In the genomic region with DNA sequence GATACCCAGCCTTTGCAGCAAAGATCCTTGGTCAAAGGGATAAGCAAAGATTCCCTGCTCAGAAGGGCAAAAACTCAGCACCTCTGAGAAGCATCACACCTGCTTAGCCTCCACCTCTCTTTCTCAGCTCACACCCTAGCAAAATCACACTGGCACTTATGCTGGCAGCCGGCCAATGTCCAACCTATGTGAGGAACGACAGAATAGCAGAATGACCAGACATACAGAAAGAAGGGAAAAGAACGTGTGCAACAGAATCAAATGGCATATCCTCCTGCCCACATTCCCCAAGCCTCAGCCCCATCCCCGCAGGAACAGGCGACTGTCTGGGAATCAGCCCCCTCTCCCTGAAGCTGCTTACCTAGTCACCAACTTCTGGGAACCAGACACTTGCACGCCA, we compare ENCODE assay signal across 21 cellular contexts. TPM values are rescaled to one million over a fixed set of nuclear protein-coding genes. Genes with fewer than 3 reads are reported as not detected.
DNase-seq lines count a peak whose midpoint lies in the region; ATAC-seq and TF ChIP-seq lines count a peak whose summit lies in the region.
"Had no signal": no experiment of that assay in that cellular context is flagged by ENCODE, and none has a peak within 500 bp of the region (broad histone marks: within the 10 kb centered on the region; RNA-seq: fewer than 3 reads in every experiment).

No MANE protein-coding gene starts in this region.

- POLR2A ChIA-PET in activated CD8-positive, alpha-beta T cell treated with anti-CD3 and anti-CD28 coated beads, Interleukin-2, amount 10 ng/mL, durations not matched to agents 7 days and 5 days (lab: Charles Lee): interaction anchor here (0.7 kb wide), 1 partner anchor 52 kb away, joined by 3 read pairs; no protein-coding TSS in a partner anchor
- POLR2A ChIA-PET in activated CD8-positive, alpha-beta T cell treated with anti-CD3 and anti-CD28 coated beads for 36 hours (lab: Charles Lee): interaction anchor here (1.2 to 1.3 kb wide), 2 partner anchors 13 to 251 kb away, joined by 3 to 4 read pairs; partner anchors contain the start of gene DDX20

- no peaks in the 10 kb centered on the region for H3K79me2 ChIP-seq in OCI-LY1 (ENCODE audit: insufficient read depth, low read length)

- no peaks in the 10 kb centered on the region for H3K36me3 Mint-ChIP-seq in activated CD8-positive, alpha-beta T cell treated with anti-CD3 and anti-CD28 coated beads, Interleukin-2, amount 10 ng/mL, durations not matched to agents 7 days and 5 days (ENCODE audit: low read depth)
- H3K36me3 Mint-ChIP-seq in activated CD8-positive, alpha-beta T cell treated with anti-CD3 and anti-CD28 coated beads for 36 hours (ENCODE audit: low read depth): no peaks in the 10 kb centered on the region
- H3K36me3 Mint-ChIP-seq in stimulated activated effector memory CD8-positive, alpha-beta T cell treated with anti-CD3 and anti-CD28 coated beads, Interleukin-12 subunit alpha, Interleukin-12 subunit beta, amount 100 ng/mL, for 72 hours: no peaks in the 10 kb centered on the region
- H3K36me3 Mint-ChIP-seq: activated naive CD4-positive, alpha-beta T cell treated with anti-CD3 and anti-CD28 coated beads, Interleukin-2, amount 50 U/mL, for 72 hours; immature natural killer cell; neural progenitor cell had no signal

- 0 out of 2 replicates have a peak, but pooled peaks cover 5% of the 10 kb centered on the region for H3F3A ChIP-seq in OCI-LY1 (ENCODE audit: insufficient read depth, low read length)

- H3K4me1 Mint-ChIP-seq in activated CD8-positive, alpha-beta T cell treated with anti-CD3 and anti-CD28 coated beads, Interleukin-2, amount 10 ng/mL, durations not matched to agents 7 days and 5 days (ENCODE audit: low read depth): peaks cover 64% of the 10 kb centered on the region
- peaks cover 52% of the 10 kb centered on the region for H3K4me1 Mint-ChIP-seq in activated CD8-positive, alpha-beta T cell treated with anti-CD3 and anti-CD28 coated beads for 36 hours (ENCODE audit: low read depth)
- peaks cover 36% of the 10 kb centered on the region for H3K4me1 Mint-ChIP-seq in stimulated activated effector memory CD8-positive, alpha-beta T cell treated with anti-CD3 and anti-CD28 coated beads, Interleukin-12 subunit alpha, Interleukin-12 subunit beta, amount 100 ng/mL, for 72 hours

- H4K20me1 ChIP-seq in OCI-LY1 (ENCODE audit: insufficient read depth, low read length): no peaks in the 10 kb centered on the region

- H3K9me2 ChIP-seq in OCI-LY1 (ENCODE audit: low read depth, low read length): no peaks in the 10 kb centered on the region

- no peak for DNase-seq in activated CD8-positive, alpha-beta T cell treated with anti-CD3 and anti-CD28 coated beads, Interleukin-2, amount 10 ng/mL, durations not matched to agents 7 days and 5 days
- DNase-seq in activated CD8-positive, alpha-beta T cell treated with anti-CD3 and anti-CD28 coated beads for 36 hours: no peak
- DNase-seq in stimulated activated effector memory CD8-positive, alpha-beta T cell treated with anti-CD3 and anti-CD28 coated beads, Interleukin-12 subunit alpha, Interleukin-12 subunit beta, amount 100 ng/mL, for 72 hours (ENCODE audit: low spot score in 2 of 2): no peak
- no peak for DNase-seq in effector CD4-positive, alpha-beta T cell
- no peak for DNase-seq in stimulated activated CD4-positive, alpha-beta T cell treated with anti-CD3 and anti-CD28 coated beads, Interleukin-1b, Interleukin-23, amount 100 ng/mL, for 48 hours
- DNase-seq in iPS-NIHi11 (ENCODE audit: low spot score): no peak
- DNase-seq: activated CD4-positive, alpha-beta T cell treated with anti-CD3 and anti-CD28 coated beads, Interleukin-2, amount 50 U/mL, for 48 hours; activated T-cell treated with anti-CD3 and anti-CD28 coated beads, Interleukin-2, amount 50 U/mL, for 24 hours; immature natural killer cell; NCI-H1930; NCI-H510A; retina; stimulated activated naive CD8-positive, alpha-beta T cell treated with anti-CD3 and anti-CD28 coated beads, Interleukin-15, amount 100 ng/mL, for 72 hours had no signal

- H3K4me1 ChIP-seq in OCI-LY1 (ENCODE audit: insufficient read depth, low read length, severe bottlenecking) (peaks cover 60% of the 10 kb centered on the region), duodenal mucosa (ENCODE audit: control insufficient read depth in 1 of 2, insufficient read depth in 2 of 2, low read length in 2 of 2) (peaks cover 18 to 30% of the 10 kb centered on the region in 2 donors)

- no peak overlapping the region for H3K4me3 Mint-ChIP-seq in activated CD8-positive, alpha-beta T cell treated with anti-CD3 and anti-CD28 coated beads, Interleukin-2, amount 10 ng/mL, durations not matched to agents 7 days and 5 days
- H3K4me3 Mint-ChIP-seq in activated CD8-positive, alpha-beta T cell treated with anti-CD3 and anti-CD28 coated beads for 36 hours: no peak overlapping the region
- H3K4me3 Mint-ChIP-seq in stimulated activated effector memory CD8-positive, alpha-beta T cell treated with anti-CD3 and anti-CD28 coated beads, Interleukin-12 subunit alpha, Interleukin-12 subunit beta, amount 100 ng/mL, for 72 hours: no peak overlapping the region
- H3K4me3 Mint-ChIP-seq: activated T-cell treated with anti-CD3 and anti-CD28 coated beads, Interleukin-2, amount 50 U/mL, for 24 hours; immature natural killer cell; neural progenitor cell; stimulated activated naive CD8-positive, alpha-beta T cell treated with anti-CD3 and anti-CD28 coated beads, Interleukin-15, amount 100 ng/mL, for 72 hours had no signal

- H3K4me3 ChIP-seq in OCI-LY1 (ENCODE audit: low read depth, low read length, poor library complexity, severe bottlenecking) (no peak overlapping the region), duodenal mucosa (ENCODE audit: low read depth in 1 of 2, low read length in 2 of 2) (no peak overlapping the region)
- H3K4me3 ChIP-seq: A549, neural progenitor cell had no signal

- H3K9ac ChIP-seq in OCI-LY1 (ENCODE audit: low read length): no peak overlapping the region
- H3K9ac ChIP-seq in duodenal mucosa (ENCODE audit: low read depth in 1 of 2, low read length in 2 of 2): no peak overlapping the region
- H3K9ac ChIP-seq: neural progenitor cell had no signal

- H2AFZ ChIP-seq in OCI-LY1 (ENCODE audit: low read length): no peak overlapping the region
- H2AFZ ChIP-seq: neural progenitor cell had no signal

- intact Hi-C loops in activated CD8-positive, alpha-beta T cell treated with anti-CD3 and anti-CD28 coated beads for 36 hours (cut with micrococcal nuclease): no loop called here

- CTCF ChIA-PET in activated CD8-positive, alpha-beta T cell treated with anti-CD3 and anti-CD28 coated beads, Interleukin-2, amount 10 ng/mL, durations not matched to agents 7 days and 5 days (lab: Charles Lee): interaction anchor here (1.1 to 2.4 kb wide), 7 partner anchors 12 to 264 kb away, joined by 3 to 9 read pairs (median 5); no protein-coding TSS in a partner anchor
- CTCF ChIA-PET in activated CD8-positive, alpha-beta T cell treated with anti-CD3 and anti-CD28 coated beads for 36 hours (lab: Charles Lee): interaction anchor here (1.3 to 1.4 kb wide), 3 partner anchors 22 to 251 kb away, joined by 3 to 6 read pairs (median 4); no protein-coding TSS in a partner anchor

- no peak for TF ChIP-seq CTCF in activated CD8-positive, alpha-beta T cell treated with anti-CD3 and anti-CD28 coated beads for 36 hours (IDR thresholded peaks at IDR 0.05)
- no peak for TF ChIP-seq CTCF in OCI-LY1 (IDR thresholded peaks at IDR 0.05; ENCODE audit: low read length)

- H3K4me2 ChIP-seq in OCI-LY1 (ENCODE audit: low read length): peak overlapping the region; percentile 23; the same call in 1 of the 2 replicates
- H3K4me2 ChIP-seq: A549, neural progenitor cell had no signal

- H3K27me3 ChIP-seq in OCI-LY1 (ENCODE audit: insufficient read depth, low read length) (no peaks in the 10 kb centered on the region; the same call in 1 of the 2 replicates), duodenal mucosa (ENCODE audit: control insufficient read depth in 1 of 2, insufficient read depth in 2 of 2, low read length in 2 of 2) (no peaks in the 10 kb centered on the region)
- H3K27me3 ChIP-seq: neural progenitor cell had no signal

- H3K9me3 Mint-ChIP-seq in activated CD8-positive, alpha-beta T cell treated with anti-CD3 and anti-CD28 coated beads, Interleukin-2, amount 10 ng/mL, durations not matched to agents 7 days and 5 days (ENCODE audit: insufficient read depth): no peaks in the 10 kb centered on the region
- H3K9me3 Mint-ChIP-seq in activated CD8-positive, alpha-beta T cell treated with anti-CD3 and anti-CD28 coated beads for 36 hours: no peaks in the 10 kb centered on the region
- no peaks in the 10 kb centered on the region for H3K9me3 Mint-ChIP-seq in stimulated activated effector memory CD8-positive, alpha-beta T cell treated with anti-CD3 and anti-CD28 coated beads, Interleukin-12 subunit alpha, Interleukin-12 subunit beta, amount 100 ng/mL, for 72 hours
- H3K9me3 Mint-ChIP-seq: activated T-cell treated with anti-CD3 and anti-CD28 coated beads, Interleukin-2, amount 50 U/mL, for 24 hours; immature natural killer cell; neural progenitor cell had no signal

- no peak for ATAC-seq in activated CD8-positive, alpha-beta T cell treated with anti-CD3 and anti-CD28 coated beads, Interleukin-2, amount 10 ng/mL, durations not matched to agents 7 days and 5 days
- ATAC-seq in activated CD8-positive, alpha-beta T cell treated with anti-CD3 and anti-CD28 coated beads for 36 hours: no peak
- ATAC-seq in stimulated activated effector memory CD8-positive, alpha-beta T cell treated with anti-CD3 and anti-CD28 coated beads, Interleukin-12 subunit alpha, Interleukin-12 subunit beta, amount 100 ng/mL, for 72 hours: no peak
- ATAC-seq: A549; activated naive CD4-positive, alpha-beta T cell treated with anti-CD3 and anti-CD28 coated beads, Interleukin-2, amount 50 U/mL, for 72 hours; esophagus mucosa; Panc1; SK-N-SH treated with all-trans-retinoic acid at 6 μM for 48 hours; stimulated activated naive CD8-positive, alpha-beta T cell treated with anti-CD3 and anti-CD28 coated beads, Interleukin-15, amount 100 ng/mL, for 72 hours had no signal

- no peaks in the 10 kb centered on the region for H3K36me3 ChIP-seq in OCI-LY1 (ENCODE audit: insufficient read depth, low read length)
- no peaks in the 10 kb centered on the region for H3K36me3 ChIP-seq in duodenal mucosa (ENCODE audit: control insufficient read depth in 1 of 2, insufficient read depth in 2 of 2, low read length in 2 of 2)
- H3K36me3 ChIP-seq: neural progenitor cell had no signal

- no peaks in the 10 kb centered on the region for H3K27me3 Mint-ChIP-seq in activated CD8-positive, alpha-beta T cell treated with anti-CD3 and anti-CD28 coated beads, Interleukin-2, amount 10 ng/mL, durations not matched to agents 7 days and 5 days (ENCODE audit: low read depth)
- no peaks in the 10 kb centered on the region for H3K27me3 Mint-ChIP-seq in activated CD8-positive, alpha-beta T cell treated with anti-CD3 and anti-CD28 coated beads for 36 hours
- H3K27me3 Mint-ChIP-seq: activated T-cell treated with anti-CD3 and anti-CD28 coated beads, Interleukin-2, amount 50 U/mL, for 24 hours; stimulated activated naive CD8-positive, alpha-beta T cell treated with anti-CD3 and anti-CD28 coated beads, Interleukin-15, amount 100 ng/mL, for 72 hours had no signal

- peak overlapping the region; percentile 70 for H3K27ac Mint-ChIP-seq in activated CD8-positive, alpha-beta T cell treated with anti-CD3 and anti-CD28 coated beads, Interleukin-2, amount 10 ng/mL, durations not matched to agents 7 days and 5 days
- no peak overlapping the region for H3K27ac Mint-ChIP-seq in activated CD8-positive, alpha-beta T cell treated with anti-CD3 and anti-CD28 coated beads for 36 hours
- H3K27ac Mint-ChIP-seq in stimulated activated effector memory CD8-positive, alpha-beta T cell treated with anti-CD3 and anti-CD28 coated beads, Interleukin-12 subunit alpha, Interleukin-12 subunit beta, amount 100 ng/mL, for 72 hours: peak overlapping the region; percentile 29
- H3K27ac Mint-ChIP-seq: activated T-cell treated with anti-CD3 and anti-CD28 coated beads, Interleukin-2, amount 50 U/mL, for 24 hours; neural progenitor cell; stimulated activated naive CD8-positive, alpha-beta T cell treated with anti-CD3 and anti-CD28 coated beads, Interleukin-15, amount 100 ng/mL, for 72 hours had no signal

- H3K9me3 ChIP-seq in OCI-LY1 (ENCODE audit: low read length) (no peaks in the 10 kb centered on the region), duodenal mucosa (ENCODE audit: control insufficient read depth in 1 of 2, low read length in 2 of 2) (no peaks in the 10 kb centered on the region)
- H3K9me3 ChIP-seq: A549 had no signal

- H3K27ac ChIP-seq in OCI-LY1 (ENCODE audit: low read depth, low read length, poor library complexity, severe bottlenecking) (peak overlapping the region; percentile 24), duodenal mucosa (ENCODE audit: low read depth, low read length) (peak overlapping the region; percentile 14)
- H3K27ac ChIP-seq: A549, neural progenitor cell had no signal

RNA-seq across cellular contexts. Expression of gene ADORA3, which starts 0.7 kb away (rescaled TPM):
- under 1 TPM in 1 of 2 experiments, not detected in 1; 0.18 TPM for total RNA-seq in activated CD8-positive, alpha-beta T cell treated with anti-CD3 and anti-CD28 coated beads, Interleukin-2, amount 10 ng/mL, durations not matched to agents 7 days and 5 days
- total RNA-seq in activated CD8-positive, alpha-beta T cell treated with anti-CD3 and anti-CD28 coated beads for 36 hours: not detected

RNA-seq across cellular contexts. Expression of gene TMIGD3, which starts 0.7 kb away (rescaled TPM):
- not detected for total RNA-seq in activated CD8-positive, alpha-beta T cell treated with anti-CD3 and anti-CD28 coated beads, Interleukin-2, amount 10 ng/mL, durations not matched to agents 7 days and 5 days
- total RNA-seq in activated CD8-positive, alpha-beta T cell treated with anti-CD3 and anti-CD28 coated beads for 36 hours: not detected
- total RNA-seq: activated naive CD4-positive, alpha-beta T cell treated with anti-CD3 and anti-CD28 coated beads, Interleukin-2, amount 50 U/mL, for 72 hours; esophagus mucosa had no signal

RNA-seq across cellular contexts. Expression of gene C1orf162, which starts 30.3 kb away (rescaled TPM):
- 10 to 100 TPM; 40.1 to 42.1 TPM for total RNA-seq in activated CD8-positive, alpha-beta T cell treated with anti-CD3 and anti-CD28 coated beads, Interleukin-2, amount 10 ng/mL, durations not matched to agents 7 days and 5 days
- total RNA-seq in activated CD8-positive, alpha-beta T cell treated with anti-CD3 and anti-CD28 coated beads for 36 hours: 1 to 10 TPM; 4.5 to 4.7 TPM

RNA-seq across cellular contexts. Expression of gene ATP5PB, which starts 54.8 kb away (rescaled TPM):
- total RNA-seq in activated CD8-positive, alpha-beta T cell treated with anti-CD3 and anti-CD28 coated beads, Interleukin-2, amount 10 ng/mL, durations not matched to agents 7 days and 5 days: 100 to 1,000 TPM; 396 to 404 TPM
- total RNA-seq in activated CD8-positive, alpha-beta T cell treated with anti-CD3 and anti-CD28 coated beads for 36 hours: 100 to 1,000 TPM; 341 to 342 TPM

RNA-seq across cellular contexts. Expression of gene WDR77, which starts 55.0 kb away (rescaled TPM):
- 10 to 100 TPM; 54.3 to 57.8 TPM for total RNA-seq in activated CD8-positive, alpha-beta T cell treated with anti-CD3 and anti-CD28 coated beads, Interleukin-2, amount 10 ng/mL, durations not matched to agents 7 days and 5 days
- total RNA-seq in activated CD8-positive, alpha-beta T cell treated with anti-CD3 and anti-CD28 coated beads for 36 hours: 10 to 100 TPM; 54.0 to 54.6 TPM

Comparison
In these comparisons a context has a peak if more than half of its experiments do, and no peak if none do; other contexts are left out.
1. RNA of gene C1orf162, which starts 30.3 kb away (total RNA-seq): 40.1 to 42.1 TPM in activated CD8-positive, alpha-beta T cell treated with anti-CD3 and anti-CD28 coated beads, Interleukin-2, amount 10 ng/mL, durations not matched to agents 7 days and 5 days; 4.5 to 4.7 TPM in activated CD8-positive, alpha-beta T cell treated with anti-CD3 and anti-CD28 coated beads for 36 hours; every median in the first group is over 4 times any median in the second.